In genomic region chr2:30417253-30417652, GRCh38 we compare ENCODE assay signal across 15 cellular contexts. TPM values are rescaled to one million over a fixed set of nuclear protein-coding genes. Genes with fewer than 3 reads are reported as not detected.
DNase-seq lines count a peak whose midpoint lies in the region; ATAC-seq and TF ChIP-seq lines count a peak whose summit lies in the region.
"Had no signal": no experiment of that assay in that cellular context is flagged by ENCODE, and none has a peak within 500 bp of the region (broad histone marks: within the 10 kb centered on the region; RNA-seq: fewer than 3 reads in every experiment).

No MANE protein-coding gene starts in this region.

- no peaks in the 10 kb centered on the region for H3K36me3 Mint-ChIP-seq in type B pancreatic cell

- no peaks in the 10 kb centered on the region for H3K27me3 ChIP-seq in heart left ventricle
- H3K27me3 ChIP-seq in neuron (ENCODE audit: insufficient read depth, low read length) = no peaks in the 10 kb centered on the region
- H3K27me3 ChIP-seq: Peyer's patch had no signal

- H3K27me3 Mint-ChIP-seq in type B pancreatic cell = no peaks in the 10 kb centered on the region
- H3K27me3 Mint-ChIP-seq: activated B cell treated with CpG ODN at 0.5 μM for 24 hours; activated T-helper 17 cell treated with anti-CD3 and anti-CD28 coated beads, Interleukin-2, amount 50 U/mL, for 72 hours had no signal

- peak overlapping the region; percentile 44 for H2AFZ ChIP-seq in neuron (ENCODE audit: low read depth, low read length)

- no peaks in the 10 kb centered on the region for H3K9me3 Mint-ChIP-seq in type B pancreatic cell
- H3K9me3 Mint-ChIP-seq: activated B cell treated with CpG ODN at 0.5 μM for 24 hours; activated T-helper 17 cell treated with anti-CD3 and anti-CD28 coated beads, Interleukin-2, amount 50 U/mL, for 72 hours had no signal

- H3K9me3 ChIP-seq in heart left ventricle (no peaks in the 10 kb centered on the region), neuron (ENCODE audit: low read length) (no peaks in the 10 kb centered on the region)
- H3K9me3 ChIP-seq: Peyer's patch had no signal

- H3K4me1 Mint-ChIP-seq in type B pancreatic cell (ENCODE audit: unreplicated experiment) = peaks cover 35% of the 10 kb centered on the region

- H3K36me3 ChIP-seq in heart left ventricle = no peaks in the 10 kb centered on the region
- H3K36me3 ChIP-seq in neuron (ENCODE audit: insufficient read depth, low read length) = no peaks in the 10 kb centered on the region
- H3K36me3 ChIP-seq: Peyer's patch had no signal

- peak; percentile 10 for DNase-seq in DMS53 (lab: John Stamatoyannopoulos, UW)
- DNase-seq in DMS53 treated with DMSO at 0.1 percent for 48 hours (lab: John Stamatoyannopoulos, UW; ENCODE audit: unreplicated experiment) = no peak
- DNase-seq in heart left ventricle = peak in 2 of 5 donors; percentile 50 to 71
- DNase-seq in type B pancreatic cell (ENCODE audit: extremely low spot score, unreplicated experiment) = no peak
- DNase-seq in AML-193 (lab: John Stamatoyannopoulos, UW) = no peak
- DNase-seq in stimulated activated CD4-positive, alpha-beta T cell treated with anti-CD3 and anti-CD28 coated beads, Interleukin-12 subunit alpha, Interleukin-12 subunit beta, amount 100 ng/mL, for 4 hours = no peak
- DNase-seq: activated B cell treated with CpG ODN at 0.5 μM for 24 hours; DMS79 treated with DMSO at 0.1 percent for 48 hours; NCI-H2029; stimulated activated CD4-positive, alpha-beta T cell treated with anti-CD3 and anti-CD28 coated beads, Interleukin-2, amount 100 ng/mL, for 48 hours had no signal

- no peak for TF ChIP-seq POLR2A in heart left ventricle (IDR thresholded peaks at IDR 0.05)

- ATAC-seq in heart left ventricle = peak; percentile 39 to 64 (median 55)
- ATAC-seq in GM21723 (IDR thresholded peaks at IDR 0.05; ENCODE audit: unreplicated experiment) = no peak
- ATAC-seq: activated T-helper 17 cell treated with anti-CD3 and anti-CD28 coated beads, Interleukin-2, amount 50 U/mL, for 72 hours had no signal

- H3K27ac ChIP-seq in heart left ventricle = peak overlapping the region; percentile 7 to 84 (median 62)
- H3K27ac ChIP-seq: 22Rv1 had no signal

- peak overlapping the region; percentile 7 for H3K27ac Mint-ChIP-seq in type B pancreatic cell
- H3K27ac Mint-ChIP-seq: activated B cell treated with CpG ODN at 0.5 μM for 24 hours; activated T-helper 17 cell treated with anti-CD3 and anti-CD28 coated beads, Interleukin-2, amount 50 U/mL, for 72 hours had no signal

- no peak overlapping the region for H3K4me3 Mint-ChIP-seq in type B pancreatic cell
- H3K4me3 Mint-ChIP-seq: activated B cell treated with CpG ODN at 0.5 μM for 24 hours; activated T-helper 17 cell treated with anti-CD3 and anti-CD28 coated beads, Interleukin-2, amount 50 U/mL, for 72 hours had no signal

- no peak for TF ChIP-seq CTCF in heart left ventricle (IDR thresholded peaks at IDR 0.05)
- TF ChIP-seq CTCF in type B pancreatic cell (conservative IDR thresholded peaks at IDR 0.05) = no peak

- peaks cover 0 to 52% (median 34%) of the 10 kb centered on the region in 12 donors for H3K4me1 ChIP-seq in heart left ventricle
- peaks cover 38% of the 10 kb centered on the region for H3K4me1 ChIP-seq in neuron (ENCODE audit: insufficient read depth, low read length)
- H3K4me1 ChIP-seq: Peyer's patch had no signal

- intact Hi-C loops in heart left ventricle (cut with DNase I) = loop anchor here in 4 of 10 donors (10.0 kb wide), 3 partner anchors 168 to 288 kb away; partner anchors contain the start of gene LBH (in 2 of the 4)

- H3K4me3 ChIP-seq in heart left ventricle (no peak overlapping the region), neuron (ENCODE audit: low read length) (no peak overlapping the region)
- H3K4me3 ChIP-seq: Peyer's patch had no signal

- 22 to 38% (median 33%) methylated on average over 3 of the region's 3 CpGs for WGBS in heart left ventricle, 4 donors

RNA-seq across cellular contexts. Expression of gene LCLAT1, which starts 29.8 kb away (rescaled TPM):
- 10 to 100 TPM; 32.6 to 70.2 (median 46.9) TPM for total RNA-seq in heart left ventricle
- 10 to 100 TPM in 1 of 2 donors, 1 to 10 TPM in 1; 9.8 to 22.9 TPM for polyA plus RNA-seq in heart left ventricle
- total RNA-seq in type B pancreatic cell (ENCODE audit: low replicate concordance) = 26.9 and 29.0 TPM in 2 replicates
